Comparison of ENCODE assay signal across 5 cellular contexts in the genomic region with DNA sequence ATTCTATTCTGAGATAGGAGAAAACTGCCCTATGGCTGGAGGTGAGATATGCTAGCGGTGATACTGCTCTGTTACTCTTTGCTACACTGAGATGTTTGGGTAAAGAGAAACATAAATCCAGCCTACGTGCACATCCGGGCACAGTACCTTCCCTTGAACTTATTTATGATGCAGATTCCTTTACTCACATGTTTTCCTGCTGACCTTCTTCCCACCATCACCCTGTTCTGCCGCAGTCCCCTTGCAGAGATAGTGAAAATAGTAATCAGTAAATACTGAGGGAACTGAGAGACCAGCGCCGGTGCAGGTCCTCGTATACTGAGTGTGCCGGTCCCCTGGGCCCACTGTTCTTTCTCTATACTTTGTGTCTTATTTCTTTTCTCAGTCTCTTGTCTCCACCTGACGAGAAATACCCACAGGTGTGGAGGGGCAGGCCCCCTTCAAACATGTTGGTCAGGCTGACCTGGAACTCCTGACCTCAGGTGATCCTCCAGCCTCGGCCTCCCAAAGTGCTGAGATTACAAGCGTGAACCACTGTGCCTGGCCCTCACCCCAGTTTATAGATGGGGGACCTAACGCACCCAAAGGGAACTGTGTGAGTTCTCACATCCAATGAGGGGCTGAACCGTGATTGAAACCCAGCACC. TPM values are rescaled to one million over a fixed set of nuclear protein-coding genes. Genes with fewer than 3 reads are reported as not detected.
DNase-seq lines count a peak whose midpoint lies in the region; ATAC-seq and TF ChIP-seq lines count a peak whose summit lies in the region.
"Not testable (repeated sequence)": the region's sequence is repeated elsewhere in the genome, so short reads cannot be mapped to it uniquely, and the experiment has no call there.

No MANE protein-coding gene starts in this region.

- DNase-seq in Karpas-422; activated T-cell treated with anti-CD3 and anti-CD28 coated beads, Interleukin-2, amount 50 U/mL, for 4 hours: not testable (repeated sequence)
- DNase-seq in dorsolateral prefrontal cortex (peak in 1 of 10 donors; percentile 17), lower lobe of right lung (peak; percentile 40)

- not testable (repeated sequence) for H3K27me3 ChIP-seq in Karpas-422 (ENCODE audit: low read length); dorsolateral prefrontal cortex; lower lobe of right lung (ENCODE audit: low read depth); rectal smooth muscle tissue (ENCODE audit: control insufficient read depth, insufficient read depth, low read length)

- H3K4me3 ChIP-seq in Karpas-422 (ENCODE audit: low read length); lower lobe of right lung; rectal smooth muscle tissue (ENCODE audit: low read length): not testable (repeated sequence)
- peak overlapping the region in 21 of 59 donors; percentile 19 to 100 (median 66) for H3K4me3 ChIP-seq in dorsolateral prefrontal cortex

- peaks cover 22% of the 10 kb centered on the region for H3K79me2 ChIP-seq in Karpas-422 (ENCODE audit: low read length)

- peaks cover 51% of the 10 kb centered on the region for H3K4me1 Mint-ChIP-seq in activated T-cell treated with anti-CD3 and anti-CD28 coated beads, Interleukin-2, amount 50 U/mL, for 4 hours (ENCODE audit: low read depth)

- not testable (repeated sequence) for ATAC-seq in activated T-cell treated with anti-CD3 and anti-CD28 coated beads, Interleukin-2, amount 50 U/mL, for 4 hours; lower lobe of right lung

- not testable (repeated sequence) for H3K36me3 ChIP-seq in Karpas-422 (ENCODE audit: insufficient read depth, low read length); rectal smooth muscle tissue (ENCODE audit: control insufficient read depth, insufficient read depth, low read length)
- H3K36me3 ChIP-seq in lower lobe of right lung, result peaks cover 24% of the 10 kb centered on the region

- H3K9ac ChIP-seq in Karpas-422 (ENCODE audit: low read length); rectal smooth muscle tissue (ENCODE audit: low read length): not testable (repeated sequence)

- H3K27me3 Mint-ChIP-seq in activated T-cell treated with anti-CD3 and anti-CD28 coated beads, Interleukin-2, amount 50 U/mL, for 4 hours (ENCODE audit: low read depth), result not testable (repeated sequence)

- H3K9me3 ChIP-seq in Karpas-422 (ENCODE audit: low read length); lower lobe of right lung: not testable (repeated sequence)

- H3K4me2 ChIP-seq in Karpas-422 (ENCODE audit: low read depth, low read length, poor library complexity, severe bottlenecking), result peak overlapping the region; percentile 32

- not testable (repeated sequence) for H3K9me3 Mint-ChIP-seq in activated T-cell treated with anti-CD3 and anti-CD28 coated beads, Interleukin-2, amount 50 U/mL, for 4 hours

- not testable (repeated sequence) for H2AFZ ChIP-seq in Karpas-422 (ENCODE audit: low read length)

- peak overlapping the region; percentile 75 for H3K4me3 Mint-ChIP-seq in activated T-cell treated with anti-CD3 and anti-CD28 coated beads, Interleukin-2, amount 50 U/mL, for 4 hours

- H3K9me2 ChIP-seq in Karpas-422 (replicated peaks; ENCODE audit: insufficient read depth, low read length), result not testable (repeated sequence)

- H3K4me1 ChIP-seq in Karpas-422 (ENCODE audit: low read length), result peaks cover 24% of the 10 kb centered on the region
- H3K4me1 ChIP-seq in lower lobe of right lung, result peaks cover 42% of the 10 kb centered on the region
- H3K4me1 ChIP-seq in rectal smooth muscle tissue (ENCODE audit: control insufficient read depth, insufficient read depth, low read length), result peaks cover 17% of the 10 kb centered on the region

- not testable (repeated sequence) for H3K36me3 Mint-ChIP-seq in activated T-cell treated with anti-CD3 and anti-CD28 coated beads, Interleukin-2, amount 50 U/mL, for 4 hours (ENCODE audit: insufficient read depth)

- intact Hi-C loops in dorsolateral prefrontal cortex (cut with DNase I); lower lobe of right lung (cut with DNase I): not testable (repeated sequence)

- H3K27ac ChIP-seq in Karpas-422 (ENCODE audit: low read length); lower lobe of right lung: not testable (repeated sequence)
- H3K27ac ChIP-seq in dorsolateral prefrontal cortex, result peak overlapping the region in 58 of 59 donors; percentile 38 to 94 (median 82)
- H3K27ac ChIP-seq in rectal smooth muscle tissue (ENCODE audit: low read depth, low read length), result peak overlapping the region; percentile 75

- TF ChIP-seq CTCF in dorsolateral prefrontal cortex (IDR thresholded peaks at IDR 0.05 in 54 of 56, conservative IDR thresholded peaks at IDR 0.05 in 2 of 56; ENCODE audit: low read depth in 1 of 56, partially characterized antibody in 56 of 56); lower lobe of right lung (IDR thresholded peaks at IDR 0.05): not testable (repeated sequence)

- not testable (repeated sequence) for H4K20me1 ChIP-seq in Karpas-422 (ENCODE audit: insufficient read depth, low read depth, low read length)

RNA-seq across cellular contexts. Expression of a gene that starts 1.4 kb away (rescaled TPM):
- total RNA-seq in Karpas-422 (2014; rRNA removed; shearing (Covaris generic); ENCODE audit: low replicate concordance), result 39.1 and 79.0 TPM in 2 replicates
- 10 to 100 TPM; 87.6 to 94.6 (median 94.3) TPM for total RNA-seq in activated T-cell treated with anti-CD3 and anti-CD28 coated beads, Interleukin-2, amount 50 U/mL, for 4 hours
- 100 to 1,000 TPM in 34 of 120 experiments, 10 to 100 TPM in 86; 71.5 to 120 (median 93.9) TPM for total RNA-seq in dorsolateral prefrontal cortex
- total RNA-seq in lower lobe of right lung, result 61.2 TPM

RNA-seq across cellular contexts. Expression of a gene that starts 24.6 kb away (rescaled TPM):
- total RNA-seq in Karpas-422 (2014; rRNA removed; shearing (Covaris generic); ENCODE audit: low replicate concordance), result 3,783 and 4,167 TPM in 2 replicates
- 1,000 to 10,000 TPM; 3,100 to 4,455 (median 3,753) TPM for total RNA-seq in activated T-cell treated with anti-CD3 and anti-CD28 coated beads, Interleukin-2, amount 50 U/mL, for 4 hours
- total RNA-seq in dorsolateral prefrontal cortex, result over 10,000 TPM in 119 of 120 experiments, 1,000 to 10,000 TPM in 1; 7,808 to 28,438 (median 16,246) TPM
- 11,612 TPM for total RNA-seq in lower lobe of right lung

RNA-seq across cellular contexts. Expression of a gene that starts 34.7 kb away (rescaled TPM):
- total RNA-seq in Karpas-422 (2014; rRNA removed; shearing (Covaris generic); ENCODE audit: low replicate concordance), result 1.3 and 6.8 TPM in 2 replicates
- 10 to 100 TPM; 33.1 to 40.8 (median 40.1) TPM for total RNA-seq in activated T-cell treated with anti-CD3 and anti-CD28 coated beads, Interleukin-2, amount 50 U/mL, for 4 hours
- 100 to 1,000 TPM in 117 of 120 experiments, 10 to 100 TPM in 3; 97.2 to 228 (median 145) TPM for total RNA-seq in dorsolateral prefrontal cortex
- 98.7 TPM for total RNA-seq in lower lobe of right lung

RNA-seq across cellular contexts. Expression of a gene that starts 46.8 kb away (rescaled TPM):
- total RNA-seq in Karpas-422 (2014; rRNA removed; shearing (Covaris generic); ENCODE audit: low replicate concordance), result 31.7 and 49.4 TPM in 2 replicates
- 100 to 1,000 TPM; 120 to 148 (median 136) TPM for total RNA-seq in activated T-cell treated with anti-CD3 and anti-CD28 coated beads, Interleukin-2, amount 50 U/mL, for 4 hours
- total RNA-seq in dorsolateral prefrontal cortex, result 10 to 100 TPM; 22.6 to 74.8 (median 38.1) TPM
- 25.1 TPM for total RNA-seq in lower lobe of right lung

RNA-seq across cellular contexts. Expression of a gene that starts 48.9 kb away (rescaled TPM):
- total RNA-seq in Karpas-422 (2014; rRNA removed; shearing (Covaris generic); ENCODE audit: low replicate concordance), result 14.2 and 21.9 TPM in 2 replicates
- 10 to 100 TPM; 27.4 to 32.0 (median 28.6) TPM for total RNA-seq in activated T-cell treated with anti-CD3 and anti-CD28 coated beads, Interleukin-2, amount 50 U/mL, for 4 hours
- total RNA-seq in dorsolateral prefrontal cortex (100 to 1,000 TPM in 1 of 120 experiments, 10 to 100 TPM in 119; 35.7 to 101 (median 59.6) TPM), lower lobe of right lung (48.6 TPM)
